10 cellular contexts compared by ENCODE assay signal in the genomic region with DNA sequence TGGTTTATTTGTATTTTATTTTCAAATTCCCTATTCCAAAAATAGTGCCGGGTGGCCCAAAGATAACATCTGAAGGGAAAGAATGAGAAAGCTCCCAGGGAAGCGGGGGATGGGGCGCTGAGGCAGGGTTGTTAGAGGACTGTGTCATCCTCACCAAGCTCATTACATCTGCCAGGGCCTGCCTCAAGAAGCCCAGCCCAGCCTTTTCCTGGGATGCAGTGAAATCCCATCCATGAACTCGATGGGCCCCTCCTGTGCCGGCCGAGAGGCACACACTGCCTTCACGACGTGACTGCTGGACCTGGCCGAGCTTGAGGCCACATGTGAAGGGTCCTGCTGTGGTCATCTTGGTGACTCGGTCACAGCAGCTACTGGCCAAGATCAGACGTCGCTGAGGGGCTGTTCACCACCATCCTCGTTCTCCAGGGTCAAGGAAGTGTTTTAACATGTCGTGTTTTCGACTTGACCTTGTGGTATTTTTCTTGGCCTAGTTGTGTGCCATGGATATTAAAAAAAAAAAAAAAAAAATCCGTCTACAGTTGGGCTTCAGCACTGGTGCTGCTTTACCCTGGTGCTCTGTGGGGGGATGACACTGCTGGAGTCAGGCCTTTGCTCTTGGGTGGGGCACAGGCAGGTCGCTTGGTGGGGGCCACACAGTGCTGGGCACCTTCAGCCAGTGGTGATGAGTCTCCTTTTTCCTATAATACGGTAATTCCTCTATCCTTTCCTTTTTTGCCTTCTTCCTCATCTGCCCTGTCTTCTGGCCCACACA. TPM values are rescaled to one million over a fixed set of nuclear protein-coding genes. Genes with fewer than 3 reads are reported as not detected.
DNase-seq lines count a peak whose midpoint lies in the region; ATAC-seq lines count a peak whose summit lies in the region.
"Had no signal": no experiment of that assay in that cellular context is flagged by ENCODE, and none has a peak within 500 bp of the region (broad histone marks: within the 10 kb centered on the region; RNA-seq: fewer than 3 reads in every experiment).

No MANE protein-coding gene starts in this region.

- peak overlapping the region; percentile 68 for H3K27ac Mint-ChIP-seq in stimulated activated effector memory CD8-positive, alpha-beta T cell treated with anti-CD3 and anti-CD28 coated beads, Interleukin-12 subunit alpha, Interleukin-12 subunit beta, amount 100 ng/mL, for 72 hours

- ATAC-seq in left ventricle myocardium superior = peak; percentile 0
- no peak for ATAC-seq in stimulated activated effector memory CD8-positive, alpha-beta T cell treated with anti-CD3 and anti-CD28 coated beads, Interleukin-12 subunit alpha, Interleukin-12 subunit beta, amount 100 ng/mL, for 72 hours
- no peak for ATAC-seq in left colon
- ATAC-seq in GM18858 (IDR thresholded peaks at IDR 0.05; ENCODE audit: unreplicated experiment) = no peak

- intact Hi-C loops in left ventricle myocardium superior (cut with micrococcal nuclease) (no loop called here), left colon (cut with DNase I, micrococcal nuclease) (no loop called here)

- H3K4me1 Mint-ChIP-seq in stimulated activated effector memory CD8-positive, alpha-beta T cell treated with anti-CD3 and anti-CD28 coated beads, Interleukin-12 subunit alpha, Interleukin-12 subunit beta, amount 100 ng/mL, for 72 hours = peaks cover 44% of the 10 kb centered on the region

- H3K9me3 Mint-ChIP-seq in stimulated activated effector memory CD8-positive, alpha-beta T cell treated with anti-CD3 and anti-CD28 coated beads, Interleukin-12 subunit alpha, Interleukin-12 subunit beta, amount 100 ng/mL, for 72 hours = no peaks in the 10 kb centered on the region

- peaks cover 72% of the 10 kb centered on the region for H3K36me3 Mint-ChIP-seq in stimulated activated effector memory CD8-positive, alpha-beta T cell treated with anti-CD3 and anti-CD28 coated beads, Interleukin-12 subunit alpha, Interleukin-12 subunit beta, amount 100 ng/mL, for 72 hours

- H3K4me3 Mint-ChIP-seq in stimulated activated effector memory CD8-positive, alpha-beta T cell treated with anti-CD3 and anti-CD28 coated beads, Interleukin-12 subunit alpha, Interleukin-12 subunit beta, amount 100 ng/mL, for 72 hours = no peak overlapping the region

- DNase-seq in DMS 273 (lab: John Stamatoyannopoulos, UW; ENCODE audit: unreplicated experiment) = peak; percentile 31
- DNase-seq in DMS 273 treated with DMSO at 0.1 percent for 48 hours (lab: John Stamatoyannopoulos, UW) = no peak
- DNase-seq in astrocyte of the hippocampus (ENCODE audit: low read depth, low spot score) = peak; percentile 69
- DNase-seq in left ventricle myocardium superior = peak; percentile 47
- no peak for DNase-seq in stimulated activated effector memory CD8-positive, alpha-beta T cell treated with anti-CD3 and anti-CD28 coated beads, Interleukin-12 subunit alpha, Interleukin-12 subunit beta, amount 100 ng/mL, for 72 hours (ENCODE audit: low spot score in 2 of 2)
- no peak for DNase-seq in left colon
- no peak for DNase-seq in NCI-H2107 (lab: John Stamatoyannopoulos, UW)
- DNase-seq: 8988T, H7 had no signal

RNA-seq across cellular contexts. Expression of gene TIMM22, which starts 4.9 kb away (rescaled TPM):
- total RNA-seq in left ventricle myocardium superior (15.8 TPM), left colon (1 to 10 TPM; 8.2 to 9.0 TPM)

RNA-seq across cellular contexts. Expression of gene NXN, which starts 22.2 kb away (rescaled TPM):
- total RNA-seq in left ventricle myocardium superior (18.9 TPM), left colon (10 to 100 TPM in 1 of 2 donors, 1 to 10 TPM in 1; 3.9 to 14.5 TPM)

Comparison
In these comparisons a context has a peak if more than half of its experiments do, and no peak if none do; other contexts are left out.
1. DNase-seq: peak in DMS 273 (single experiment), astrocyte of the hippocampus (single experiment) and left ventricle myocardium superior (single experiment); none in DMS 273 treated with DMSO at 0.1 percent for 48 hours (single experiment), stimulated activated effector memory CD8-positive, alpha-beta T cell treated with anti-CD3 and anti-CD28 coated beads, Interleukin-12 subunit alpha, Interleukin-12 subunit beta, amount 100 ng/mL, for 72 hours (0 of 2), left colon (0 of 2) and NCI-H2107 (single experiment).